Comparison of ENCODE assay signal across 8 cellular contexts in the genomic region with DNA sequence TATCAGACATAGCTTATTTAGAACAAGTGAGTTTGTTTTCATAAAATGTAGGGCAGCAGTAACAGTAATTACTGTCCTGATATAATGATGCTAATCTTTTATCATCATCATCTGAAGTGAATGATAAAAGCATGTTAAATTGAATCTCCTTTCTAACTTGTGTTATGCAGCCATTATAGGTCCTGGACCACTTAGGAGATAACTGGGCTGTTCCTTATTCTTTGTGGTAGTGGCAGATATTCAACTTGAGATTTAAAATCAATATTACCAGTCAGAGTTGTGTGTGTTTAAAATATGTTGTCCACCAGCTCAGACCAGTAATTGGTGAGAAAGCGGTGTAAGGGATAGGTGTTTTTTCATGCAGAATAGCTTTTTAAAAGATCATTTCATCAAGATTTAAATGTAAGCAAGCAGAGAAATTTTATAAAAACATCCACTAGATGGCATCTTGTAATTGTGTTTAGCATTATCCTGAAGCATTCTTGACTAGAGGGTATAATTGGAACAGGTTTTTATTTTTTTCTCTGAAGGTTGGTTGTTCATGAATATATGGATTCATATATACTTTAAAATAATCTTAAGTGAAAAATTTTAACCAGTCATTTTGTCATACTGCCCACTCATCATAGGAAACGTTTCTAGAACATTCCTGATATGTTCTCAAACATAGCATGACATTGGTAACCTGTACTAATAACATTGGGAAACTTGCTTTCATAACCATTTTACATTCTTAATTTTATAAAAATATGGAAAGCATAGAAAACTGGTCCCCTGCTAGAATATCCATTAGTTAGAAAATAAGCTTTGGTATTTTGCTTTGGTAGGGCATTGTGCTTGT.
DNase-seq lines count a peak whose midpoint lies in the region; ATAC-seq, FAIRE-seq and TF ChIP-seq lines count a peak whose summit lies in the region.

No MANE protein-coding gene starts in this region.

- intact Hi-C loops in breast epithelium (cut with DNase I; ENCODE audit: low total_unique reads), result no loop called here

- FAIRE-seq in A204.1 (lab: Jason Lieb, UNC), result peak; percentile 95
- FAIRE-seq in GM18507 (lab: Jason Lieb, UNC), result peak; percentile 67

- no peaks in the 10 kb centered on the region for H3K27me3 ChIP-seq in breast epithelium

- no peaks in the 10 kb centered on the region for H3K4me1 ChIP-seq in breast epithelium

- ATAC-seq in HG03520 (IDR thresholded peaks at IDR 0.05; ENCODE audit: unreplicated experiment) (no peak), GM21367 (IDR thresholded peaks at IDR 0.05; ENCODE audit: unreplicated experiment) (no peak)

- no peaks in the 10 kb centered on the region for H3K27me3 Mint-ChIP-seq in mesothelial cell of epicardium (ENCODE audit: low read depth)

- DNase-seq in GM18507 (ENCODE audit: extremely low spot score, insufficient read length, low read depth), result no peak
- peak; percentile 13 for DNase-seq in NCI-H2227 treated with DMSO at 0.1 percent for 48 hours (lab: John Stamatoyannopoulos, UW)
- no peak for DNase-seq in breast epithelium (ENCODE audit: low spot score in 2 of 2)
- DNase-seq in mesothelial cell of epicardium (ENCODE audit: low spot score in 2 of 2, unreplicated experiment in 2 of 2), result no peak
- no peak for DNase-seq in dedifferentiated amniotic fluid mesenchymal stem cell (ENCODE audit: extremely low spot score)

- no peaks in the 10 kb centered on the region for H3K9me3 ChIP-seq in breast epithelium

- no peak overlapping the region for H3K4me3 ChIP-seq in breast epithelium

- peaks cover 8% of the 10 kb centered on the region for H3K36me3 Mint-ChIP-seq in mesothelial cell of epicardium

- peaks cover 7% of the 10 kb centered on the region for H3K9me3 Mint-ChIP-seq in mesothelial cell of epicardium

- peak; percentile 27 to 61 (median 58) for TF ChIP-seq CTCF in breast epithelium (IDR thresholded peaks at IDR 0.05)
- peak; percentile 62 for TF ChIP-seq CTCF in mesothelial cell of epicardium (IDR thresholded peaks at IDR 0.05; ENCODE audit: unreplicated experiment)

- no peak overlapping the region for H3K27ac ChIP-seq in breast epithelium

- peaks cover 16% of the 10 kb centered on the region for H3K4me1 Mint-ChIP-seq in mesothelial cell of epicardium

- no peak for TF ChIP-seq POLR2A in breast epithelium (IDR thresholded peaks at IDR 0.05)

- no peaks in the 10 kb centered on the region for H3K36me3 ChIP-seq in breast epithelium

- H3K4me3 Mint-ChIP-seq in mesothelial cell of epicardium, result no peak overlapping the region

- H3K27ac Mint-ChIP-seq in mesothelial cell of epicardium, result no peak overlapping the region
